In the genomic region with DNA sequence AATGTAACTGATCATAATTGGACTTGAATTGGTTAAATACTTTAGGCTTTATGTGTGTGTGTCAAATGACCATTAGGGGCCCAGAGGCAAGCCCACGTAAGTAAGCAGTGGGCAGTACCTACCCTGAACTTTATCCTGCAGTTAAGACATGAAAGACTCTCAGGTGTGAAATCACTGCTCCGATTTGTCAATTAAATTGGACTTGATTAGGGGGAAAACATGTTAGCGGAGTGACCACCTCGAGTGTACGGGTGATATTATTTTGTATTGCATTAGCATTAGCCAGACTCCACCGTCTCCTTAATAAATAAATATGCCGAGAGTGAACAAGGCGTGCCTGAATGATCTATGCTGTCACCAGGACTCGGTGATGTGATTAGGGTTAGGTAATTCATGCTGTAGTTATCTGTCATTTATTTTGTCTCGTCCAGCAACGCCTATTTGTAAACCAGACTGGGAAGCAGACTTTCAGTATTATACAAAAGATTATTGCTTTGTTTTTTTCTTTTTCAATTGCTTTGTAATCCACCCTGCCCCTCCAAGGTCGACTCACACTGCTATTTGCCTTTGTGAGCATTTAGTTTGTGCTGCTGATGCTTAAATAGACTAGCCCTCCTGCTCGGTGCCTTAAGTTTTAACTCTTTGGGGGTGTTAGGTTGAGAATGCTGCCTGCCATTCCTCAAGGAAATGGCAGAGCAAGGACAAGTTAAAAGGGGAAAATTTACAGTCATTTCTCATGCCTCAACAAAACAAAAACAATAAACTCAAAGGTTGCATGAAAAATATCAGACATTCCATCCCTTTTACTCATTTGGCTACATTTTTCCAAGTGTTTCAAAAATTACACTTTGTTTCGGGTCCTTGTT, we compare ENCODE assay signal across 8 cellular contexts. TPM values are rescaled to one million over a fixed set of nuclear protein-coding genes. Genes with fewer than 3 reads are reported as not detected.
DNase-seq lines count a peak whose midpoint lies in the region; ATAC-seq and TF ChIP-seq lines count a peak whose summit lies in the region.

No MANE protein-coding gene starts in this region.

- DNase-seq in Caco-2 (peak in 1 of 2 experiments; percentile 5), MG63 (no peak), neuronal stem cell (ENCODE audit: low spot score) (no peak), mucosa of gallbladder (ENCODE audit: low spot score) (no peak)
- DNase-seq in stimulated activated naive CD4-positive, alpha-beta T cell treated with Interleukin-2 at 50 U/mL for 16 hours (lab: John Stamatoyannopoulos, UW) = no peak

- H3K27me3 ChIP-seq in Caco-2 (replicated peaks; ENCODE audit: control insufficient read depth, insufficient read depth, low read length) (no peaks in the 10 kb centered on the region), MG63 (no peaks in the 10 kb centered on the region), endocrine pancreas (ENCODE audit: control insufficient read depth, insufficient read depth, low read length) (peaks cover 4% of the 10 kb centered on the region), neuronal stem cell (ENCODE audit: control insufficient read depth in 3 of 3, insufficient read depth in 3 of 3, low read depth in 1 of 3, low read length in 3 of 3) (no peaks in the 10 kb centered on the region)

- H3K36me3 ChIP-seq in Caco-2 (ENCODE audit: control insufficient read depth, insufficient read depth, low read length) = no peaks in the 10 kb centered on the region
- H3K36me3 ChIP-seq in MG63 = no peaks in the 10 kb centered on the region
- H3K36me3 ChIP-seq in endocrine pancreas (ENCODE audit: control insufficient read depth, insufficient read depth, low read length) = no peaks in the 10 kb centered on the region
- H3K36me3 ChIP-seq in neuronal stem cell (replicated peaks in 1 of 2; ENCODE audit: control insufficient read depth in 2 of 2, insufficient read depth in 2 of 2, low read length in 2 of 2) = no peaks in the 10 kb centered on the region

- BruUV-seq in Caco-2 (replicated peaks; lab: Mats Ljungman, UMichigan) = no TSS peak

- TF ChIP-seq CTCF in Caco-2 (IDR thresholded peaks at IDR 0.05; ENCODE audit: insufficient read depth in 1 of 2, low read depth in 1 of 2, low read length in 1 of 2, severe bottlenecking in 1 of 2, unreplicated experiment in 1 of 2) = no peak

- no peaks in the 10 kb centered on the region for H3K27me3 Mint-ChIP-seq in Caco-2 (ENCODE audit: insufficient read depth, unreplicated experiment)

- H4K8ac ChIP-seq in neuronal stem cell (ENCODE audit: low read depth, low read length) = no peak overlapping the region

- H3K14ac ChIP-seq in neuronal stem cell (ENCODE audit: low read length) = no peak overlapping the region

- H3K4ac ChIP-seq in neuronal stem cell (ENCODE audit: low read length) = no peak overlapping the region

- CTCF ChIA-PET in Caco-2 (lab: Charles Lee) = no interaction called here

- H3K9ac ChIP-seq in endocrine pancreas (ENCODE audit: control insufficient read depth, insufficient read depth, low read length) (no peak overlapping the region), neuronal stem cell (ENCODE audit: low read depth, low read length, poor library complexity) (no peak overlapping the region)

- no peak overlapping the region for H2BK5ac ChIP-seq in neuronal stem cell (ENCODE audit: low read length)

- H3K27ac ChIP-seq in neuronal stem cell (replicated peaks; ENCODE audit: low read length) = no peak overlapping the region

- no peak overlapping the region for H2BK15ac ChIP-seq in neuronal stem cell (ENCODE audit: low read length)

- POLR2A ChIA-PET in Caco-2 (lab: Charles Lee) = no interaction called here

- H3K79me1 ChIP-seq in neuronal stem cell (ENCODE audit: low read depth, low read length) = no peaks in the 10 kb centered on the region

- peak overlapping the region; percentile 86 for H2AFZ ChIP-seq in neuronal stem cell (ENCODE audit: low read length)

- H3K9me3 ChIP-seq in Caco-2 (no peaks in the 10 kb centered on the region), MG63 (no peaks in the 10 kb centered on the region), endocrine pancreas (ENCODE audit: control insufficient read depth, low read length) (no peaks in the 10 kb centered on the region), neuronal stem cell (replicated peaks in 1 of 2; ENCODE audit: control insufficient read depth in 2 of 2, insufficient read depth in 1 of 2, low read depth in 1 of 2, low read length in 2 of 2) (no peaks in the 10 kb centered on the region)

- H3K23ac ChIP-seq in neuronal stem cell (ENCODE audit: low read depth, low read length, poor library complexity) = no peak overlapping the region

- H3K4me3 Mint-ChIP-seq in Caco-2 (ENCODE audit: unreplicated experiment) = peak overlapping the region; percentile 69

- H2BK120ac ChIP-seq in neuronal stem cell (ENCODE audit: low read depth, low read length) = no peak overlapping the region

- H3K4me1 ChIP-seq in Caco-2 = peaks cover 7% of the 10 kb centered on the region; the same call in 1 of the 2 replicates
- no peaks in the 10 kb centered on the region for H3K4me1 ChIP-seq in endocrine pancreas (ENCODE audit: control insufficient read depth, insufficient read depth, low read length)
- peaks cover 11 to 18% of the 10 kb centered on the region in 2 donors for H3K4me1 ChIP-seq in neuronal stem cell (ENCODE audit: control insufficient read depth in 2 of 2, insufficient read depth in 1 of 2, low read depth in 1 of 2, low read length in 2 of 2)

- ATAC-seq in GM18868 (IDR thresholded peaks at IDR 0.05; ENCODE audit: unreplicated experiment) (no peak), GM19328 (IDR thresholded peaks at IDR 0.05; ENCODE audit: unreplicated experiment) (no peak)

- no peak overlapping the region for H2AK5ac ChIP-seq in neuronal stem cell (ENCODE audit: low read depth, low read length)

- H3K9me3 Mint-ChIP-seq in Caco-2 (ENCODE audit: unreplicated experiment) = no peaks in the 10 kb centered on the region

- no peak overlapping the region for H3K18ac ChIP-seq in neuronal stem cell (ENCODE audit: low read length)

- H3K4me1 Mint-ChIP-seq in Caco-2 (ENCODE audit: low read depth, unreplicated experiment) = peaks cover 33% of the 10 kb centered on the region

- H2BK12ac ChIP-seq in neuronal stem cell (ENCODE audit: low read length) = no peak overlapping the region

- no CpG with 5 or more reads among the region's 14 CpGs for WGBS in neuronal stem cell (ENCODE audit: extremely low coverage in 2 of 2, insufficient read length in 2 of 2, insufficient replicate concordance in 1 of 2), 2 donors

- peaks cover 5% of the 10 kb centered on the region for H3K36me3 Mint-ChIP-seq in Caco-2 (ENCODE audit: insufficient read depth, unreplicated experiment)

- intact Hi-C loops in Caco-2 (cut with micrococcal nuclease; ENCODE audit: unreplicated experiment) = loop anchor here (5.0 kb wide), 2 partner anchors 220 to 400 kb away; no protein-coding TSS in a partner anchor

- no peak overlapping the region for H3K4me2 ChIP-seq in neuronal stem cell (ENCODE audit: insufficient read depth, low read length, poor library complexity, severe bottlenecking)

- H4K91ac ChIP-seq in neuronal stem cell (ENCODE audit: low read depth, low read length, poor library complexity) = no peak overlapping the region

- peak overlapping the region; percentile 60 for H3K27ac Mint-ChIP-seq in Caco-2 (ENCODE audit: unreplicated experiment)

- H3K4me3 ChIP-seq in Caco-2 (ENCODE audit: low read depth, low read length) (peak overlapping the region; percentile 20), MG63 (peak overlapping the region; percentile 60), endocrine pancreas (ENCODE audit: control insufficient read depth, insufficient read depth, low read length) (peak overlapping the region; percentile 19), neuronal stem cell (ENCODE audit: low read length in 2 of 2) (peak overlapping the region in 1 of 2 donors; percentile 49)

RNA-seq across cellular contexts. Expression of a gene that starts 1.8 kb away (rescaled TPM):
- 7.4 and 9.2 TPM in 2 replicates for total RNA-seq in Caco-2 (2022)
- total RNA-seq in MG63 (2014; rRNA removed; shearing (Covaris generic); ENCODE audit: low replicate concordance) = 3.0 and 12.0 TPM in 2 replicates
- polyA plus RNA-seq in neuronal stem cell (2013, experiment 1 of 2) = 0.45 TPM
- polyA plus RNA-seq in neuronal stem cell (2013, experiment 2 of 2) = 0.61 TPM
- total RNA-seq in mucosa of gallbladder = 49.6 TPM
